16 cellular contexts compared by ENCODE assay signal in genomic region chr7:135095450-135095849, GRCh38. TPM values are rescaled to one million over a fixed set of nuclear protein-coding genes. Genes with fewer than 3 reads are reported as not detected.
"Had no signal": no experiment of that assay in that cellular context is flagged by ENCODE, and none has a peak within 500 bp of the region (broad histone marks: within the 10 kb centered on the region; RNA-seq: fewer than 3 reads in every experiment).

No MANE protein-coding gene starts in this region.

- H3K4me3 Mint-ChIP-seq: endodermal cell; naive thymus-derived CD8-positive, alpha-beta T cell; neural crest cell; stimulated activated memory B cell treated with anti-CD40 and anti-IgM and Interleukin-4, amounts not matched to agents 10 μg/mL and 1 μg/mL and 100 μg/mL, for 72 hours; stimulated activated naive CD8-positive, alpha-beta T cell treated with anti-CD3 and anti-CD28 coated beads, Interleukin-15, Interleukin-2, amounts not matched to agents 100 ng/mL and 50 ng/mL, for 24 hours had no signal

- H3K9me3 Mint-ChIP-seq: endodermal cell; stimulated activated naive CD8-positive, alpha-beta T cell treated with anti-CD3 and anti-CD28 coated beads, Interleukin-15, Interleukin-2, amounts not matched to agents 100 ng/mL and 50 ng/mL, for 24 hours had no signal

- H3K27me3 Mint-ChIP-seq: naive thymus-derived CD8-positive, alpha-beta T cell; stimulated activated memory B cell treated with anti-CD40 and anti-IgM and Interleukin-4, amounts not matched to agents 10 μg/mL and 1 μg/mL and 100 μg/mL, for 72 hours; stimulated activated naive CD8-positive, alpha-beta T cell treated with anti-CD3 and anti-CD28 coated beads, Interleukin-15, Interleukin-2, amounts not matched to agents 100 ng/mL and 50 ng/mL, for 24 hours had no signal

- H3K4me1 Mint-ChIP-seq: neural crest cell had no signal

- DNase-seq: effector CD4-positive, alpha-beta T cell; endodermal cell; foreskin melanocyte; head of caudate nucleus; hippocampal formation; naive thymus-derived CD8-positive, alpha-beta T cell; ovary; right cardiac atrium; stimulated activated CD4-positive, alpha-beta T cell treated with anti-CD3 and anti-CD28 coated beads, Interleukin-4, amount 100 ng/mL, for 24 hours; tibial artery; upper lobe of right lung had no signal

- H3K4me3 ChIP-seq: coronary artery, ovary, tibial artery, upper lobe of right lung had no signal

- H3K27me3 ChIP-seq: ovary, tibial artery, upper lobe of right lung had no signal

- H3K9me3 ChIP-seq: ovary, tibial artery, upper lobe of right lung had no signal

- H3K36me3 ChIP-seq: ovary, upper lobe of right lung had no signal

- H3K4me1 ChIP-seq: tibial artery, upper lobe of right lung had no signal

- H3K27ac Mint-ChIP-seq: endodermal cell; stimulated activated memory B cell treated with anti-CD40 and anti-IgM and Interleukin-4, amounts not matched to agents 10 μg/mL and 1 μg/mL and 100 μg/mL, for 72 hours had no signal

- H3K27ac ChIP-seq: coronary artery, ovary, tibial artery, upper lobe of right lung had no signal

- ATAC-seq: naive thymus-derived CD8-positive, alpha-beta T cell; right cardiac atrium; stimulated activated memory B cell treated with anti-CD40 and anti-IgM and Interleukin-4, amounts not matched to agents 10 μg/mL and 1 μg/mL and 100 μg/mL, for 72 hours; upper lobe of right lung had no signal

RNA-seq across cellular contexts. Expression of gene TMEM140, which starts 52.4 kb away (rescaled TPM):
- total RNA-seq: chondrocyte, endodermal cell had no signal
